ENCODE assay signal across 9 cellular contexts in the genomic region with DNA sequence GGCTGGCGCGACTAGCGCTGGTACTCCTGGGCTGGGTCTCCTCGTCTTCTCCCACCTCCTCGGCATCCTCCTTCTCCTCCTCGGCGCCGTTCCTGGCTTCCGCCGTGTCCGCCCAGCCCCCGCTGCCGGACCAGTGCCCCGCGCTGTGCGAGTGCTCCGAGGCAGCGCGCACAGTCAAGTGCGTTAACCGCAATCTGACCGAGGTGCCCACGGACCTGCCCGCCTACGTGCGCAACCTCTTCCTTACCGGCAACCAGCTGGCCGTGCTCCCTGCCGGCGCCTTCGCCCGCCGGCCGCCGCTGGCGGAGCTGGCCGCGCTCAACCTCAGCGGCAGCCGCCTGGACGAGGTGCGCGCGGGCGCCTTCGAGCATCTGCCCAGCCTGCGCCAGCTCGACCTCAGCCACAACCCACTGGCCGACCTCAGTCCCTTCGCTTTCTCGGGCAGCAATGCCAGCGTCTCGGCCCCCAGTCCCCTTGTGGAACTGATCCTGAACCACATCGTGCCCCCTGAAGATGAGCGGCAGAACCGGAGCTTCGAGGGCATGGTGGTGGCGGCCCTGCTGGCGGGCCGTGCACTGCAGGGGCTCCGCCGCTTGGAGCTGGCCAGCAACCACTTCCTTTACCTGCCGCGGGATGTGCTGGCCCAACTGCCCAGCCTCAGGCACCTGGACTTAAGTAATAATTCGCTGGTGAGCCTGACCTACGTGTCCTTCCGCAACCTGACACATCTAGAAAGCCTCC. TPM values are rescaled to one million over a fixed set of nuclear protein-coding genes. Genes with fewer than 3 reads are reported as not detected.
DNase-seq lines count a peak whose midpoint lies in the region; ATAC-seq and TF ChIP-seq lines count a peak whose summit lies in the region.
"Had no signal": no experiment of that assay in that cellular context is flagged by ENCODE, and none has a peak within 500 bp of the region (broad histone marks: within the 10 kb centered on the region; RNA-seq: fewer than 3 reads in every experiment).

No MANE protein-coding gene starts in this region.

- peaks cover 54% of the 10 kb centered on the region for H3F3A ChIP-seq in neural progenitor cell (ENCODE audit: low read depth)

- peaks cover 56% of the 10 kb centered on the region for H3K4me1 ChIP-seq in neural progenitor cell

- H3K27ac Mint-ChIP-seq in activated B cell treated with CpG ODN at 0.5 μM for 24 hours (no peak overlapping the region), neural progenitor cell (peak overlapping the region; percentile 99)

- no peaks in the 10 kb centered on the region for H3K27me3 ChIP-seq in neural progenitor cell

- no peak overlapping the region for H2AFZ ChIP-seq in neural progenitor cell (replicated peaks)

- peak overlapping the region; percentile 93 for H3K27ac ChIP-seq in neural progenitor cell

- no peaks in the 10 kb centered on the region for H3K36me3 Mint-ChIP-seq in activated B cell treated with CpG ODN at 0.5 μM for 24 hours (ENCODE audit: low read depth)
- H3K36me3 Mint-ChIP-seq in neural progenitor cell: peaks cover 36% of the 10 kb centered on the region

- peak overlapping the region; percentile 72 for H3K9ac ChIP-seq in neural progenitor cell

- H3K4me3 ChIP-seq in foreskin fibroblast (ENCODE audit: low read depth in 1 of 2, low read length in 2 of 2): peak overlapping the region; percentile 44 to 96
- peak overlapping the region; percentile 81 for H3K4me3 ChIP-seq in neural progenitor cell

- H3K27me3 Mint-ChIP-seq in activated B cell treated with CpG ODN at 0.5 μM for 24 hours (peaks cover 39% of the 10 kb centered on the region), neural progenitor cell (ENCODE audit: insufficient read depth, low read depth) (peaks cover 11% of the 10 kb centered on the region)

- peaks cover 30% of the 10 kb centered on the region for H3K36me3 ChIP-seq in neural progenitor cell

- DNase-seq in GM10248 (ENCODE audit: extremely low spot score) (peak; percentile 20), activated B cell treated with CpG ODN at 0.5 μM for 24 hours (no peak), foreskin fibroblast (peak; percentile 23 to 58), neural progenitor cell (ENCODE audit: low spot score) (peak; percentile 62), NK-92 (lab: John Stamatoyannopoulos, UW; ENCODE audit: unreplicated experiment) (no peak)

- CTCF ChIA-PET in GM10248 (lab: Yijun Ruan, JAX) (no interaction called here), activated B cell treated with CpG ODN at 0.5 μM for 24 hours (lab: Charles Lee) (no interaction called here)

- ATAC-seq in HG02852 (IDR thresholded peaks at IDR 0.05; ENCODE audit: unreplicated experiment): peak; percentile 7
- ATAC-seq in activated B cell treated with CpG ODN at 0.5 μM for 24 hours (ENCODE audit: low read depth): no peak
- ATAC-seq in GM21825 (IDR thresholded peaks at IDR 0.05; ENCODE audit: unreplicated experiment): no peak
- ATAC-seq in HG03342 (IDR thresholded peaks at IDR 0.05; ENCODE audit: unreplicated experiment): no peak

- TF ChIP-seq CTCF in GM10248 (IDR thresholded peaks at IDR 0.05; ENCODE audit: control extremely low read depth, extremely low read depth, low read depth, missing control alignments): no peak
- TF ChIP-seq CTCF in activated B cell treated with CpG ODN at 0.5 μM for 24 hours (IDR thresholded peaks at IDR 0.05): no peak
- no peak for TF ChIP-seq CTCF in foreskin fibroblast (IDR thresholded peaks at IDR 0.05; ENCODE audit: low read depth, low read length)
- TF ChIP-seq CTCF in neural progenitor cell (IDR thresholded peaks at IDR 0.05): peak; percentile 20

- H3K4me1 Mint-ChIP-seq in activated B cell treated with CpG ODN at 0.5 μM for 24 hours (peaks cover 23% of the 10 kb centered on the region), neural progenitor cell (peaks cover 48% of the 10 kb centered on the region)

- H3K4me3 Mint-ChIP-seq in activated B cell treated with CpG ODN at 0.5 μM for 24 hours: peak overlapping the region; percentile 67
- H3K4me3 Mint-ChIP-seq in neural progenitor cell: peak overlapping the region; percentile 98

- POLR2A ChIA-PET in GM10248 (lab: Yijun Ruan, JAX): no interaction called here
- POLR2A ChIA-PET in activated B cell treated with CpG ODN at 0.5 μM for 24 hours (lab: Charles Lee): no interaction called here

- peaks cover 97% of the 10 kb centered on the region for H3K79me2 ChIP-seq in neural progenitor cell (ENCODE audit: low read depth)

- peak overlapping the region; percentile 97 for H3K4me2 ChIP-seq in neural progenitor cell

- H3K9me3 Mint-ChIP-seq in activated B cell treated with CpG ODN at 0.5 μM for 24 hours (no peaks in the 10 kb centered on the region), neural progenitor cell (no peaks in the 10 kb centered on the region)

- intact Hi-C loops in activated B cell treated with CpG ODN at 0.5 μM for 24 hours (cut with micrococcal nuclease): no loop called here

- H3K9me3 ChIP-seq in neural progenitor cell (ENCODE audit: low read depth): no peaks in the 10 kb centered on the region

- peaks cover 51% of the 10 kb centered on the region for H4K20me1 ChIP-seq in neural progenitor cell (ENCODE audit: low read depth)

RNA-seq across cellular contexts. Expression of a gene that starts 1.6 kb away (rescaled TPM):
- total RNA-seq in activated B cell treated with CpG ODN at 0.5 μM for 24 hours (not detected in 2 replicates), neural progenitor cell (ENCODE audit: low replicate concordance) (362 and 601 TPM in 2 replicates)
- total RNA-seq: T-helper 2 cell treated with Interferon-gamma antibody and Interleukin-4, amounts not matched to agents 100 ng/mL and 5 ng/mL, for 36 hours had no signal

Comparison
In these comparisons a context has a peak if more than half of its experiments do, and no peak if none do; other contexts are left out.
1. DNase-seq: peak in GM10248 (single experiment), foreskin fibroblast (2 of 2) and neural progenitor cell (single experiment); none in activated B cell treated with CpG ODN at 0.5 μM for 24 hours (single experiment) and NK-92 (single experiment).
2. RNA of a gene that starts 1.6 kb away (total RNA-seq): 362 to 601 TPM in neural progenitor cell; not detected in activated B cell treated with CpG ODN at 0.5 μM for 24 hours; every median in the first group is over 100 times any median in the second.